Comparison of ENCODE assay signal across 26 cellular contexts in genomic region chr4:183999435-183999834, GRCh38.
DNase-seq lines count a peak whose midpoint lies in the region; ATAC-seq and TF ChIP-seq lines count a peak whose summit lies in the region.
"Had no signal": no experiment of that assay in that cellular context is flagged by ENCODE, and none has a peak within 500 bp of the region (broad histone marks: within the 10 kb centered on the region; RNA-seq: fewer than 3 reads in every experiment).

No MANE protein-coding gene starts in this region.

- H3K9ac ChIP-seq in IMR-90 (ENCODE audit: low read depth, low read length) = no peak overlapping the region
- H3K9ac ChIP-seq in mesendoderm (ENCODE audit: low read length) = no peak overlapping the region
- no peak overlapping the region for H3K9ac ChIP-seq in neural progenitor cell
- H3K9ac ChIP-seq: BLaER1 had no signal

- H4K5ac ChIP-seq in IMR-90 (ENCODE audit: low read depth, low read length) (no peak overlapping the region), mesendoderm (ENCODE audit: low read length) (no peak overlapping the region)

- H2AFZ ChIP-seq in IMR-90 (replicated peaks; ENCODE audit: low read length, poor library complexity) = no peak overlapping the region
- H2AFZ ChIP-seq in neural progenitor cell (replicated peaks) = no peak overlapping the region

- no peak overlapping the region for H3K4me3 Mint-ChIP-seq in neural progenitor cell
- H3K4me3 Mint-ChIP-seq: CD14-positive monocyte; CD4-positive, alpha-beta memory T cell; CD4-positive, CD25-positive, alpha-beta regulatory T cell; CD8-positive, alpha-beta memory T cell had no signal

- peaks cover 10% of the 10 kb centered on the region for H3K9me1 ChIP-seq in IMR-90 (ENCODE audit: insufficient read depth, low read length)

- H2AK5ac ChIP-seq in IMR-90 (ENCODE audit: low read depth, low read length) (no peak overlapping the region; the same call in 1 of the 2 replicates), mesendoderm (ENCODE audit: low read length) (no peak overlapping the region)

- H3K4me3 ChIP-seq in HEK293 (ENCODE audit: low read depth, low read length) = no peak overlapping the region
- no peak overlapping the region for H3K4me3 ChIP-seq in IMR-90 (ENCODE audit: insufficient read depth, low read depth, low read length)
- H3K4me3 ChIP-seq in mesendoderm (ENCODE audit: low read length) = no peak overlapping the region
- H3K4me3 ChIP-seq in neural progenitor cell = no peak overlapping the region
- H3K4me3 ChIP-seq: BLaER1, GM12878 had no signal

- intact Hi-C loops in IMR-90 (cut with micrococcal nuclease) = loop anchor here (10.0 kb wide), 1 partner anchor 1765 kb away; no protein-coding TSS in a partner anchor

- H3K9me3 ChIP-seq in HEK293 (ENCODE audit: control insufficient read depth, insufficient read depth, low read depth, low read length) (no peaks in the 10 kb centered on the region), IMR-90 (ENCODE audit: control insufficient read depth, insufficient read depth, low read length) (no peaks in the 10 kb centered on the region), neural progenitor cell (ENCODE audit: low read depth) (no peaks in the 10 kb centered on the region)
- H3K9me3 ChIP-seq: BE2C had no signal

- peaks cover 41% of the 10 kb centered on the region for H3K36me3 Mint-ChIP-seq in neural progenitor cell
- H3K36me3 Mint-ChIP-seq: CD14-positive monocyte; CD4-positive, alpha-beta memory T cell; CD4-positive, CD25-positive, alpha-beta regulatory T cell; CD8-positive, alpha-beta memory T cell had no signal

- dilution Hi-C loops in IMR-90 (cut with HindIII; ENCODE audit: low sequenced_read_pairs, unreplicated experiment) = no loop called here

- no peak for ATAC-seq in IMR-90 (ENCODE audit: low read depth)
- ATAC-seq: GM12878 had no signal

- H3K14ac ChIP-seq in IMR-90 (replicated peaks; ENCODE audit: low read depth, low read length) = no peak overlapping the region

- no peaks in the 10 kb centered on the region for H4K20me1 ChIP-seq in IMR-90 (ENCODE audit: insufficient read depth, low read length)
- H4K20me1 ChIP-seq in neural progenitor cell (ENCODE audit: low read depth) = no peaks in the 10 kb centered on the region
- H4K20me1 ChIP-seq: BLaER1 had no signal

- H3F3A ChIP-seq in neural progenitor cell (ENCODE audit: low read depth) = no peaks in the 10 kb centered on the region

- CTCF ChIA-PET in HEK293 (lab: Yijun Ruan, JAX) = interaction anchor here (1.4 kb wide), 1 partner anchor 159 kb away, joined by 3 read pairs; no protein-coding TSS in a partner anchor
- CTCF ChIA-PET in IMR-90 (lab: Yijun Ruan, JAX) = no interaction called here

- peak overlapping the region; percentile 16; the same call in 1 of the 2 replicates for H2BK120ac ChIP-seq in IMR-90 (ENCODE audit: low read depth, low read length)
- no peak overlapping the region for H2BK120ac ChIP-seq in mesendoderm (ENCODE audit: low read depth, low read length)

- DNase-seq in IMR-90 (no peak), mesendoderm (no peak), neural progenitor cell (ENCODE audit: low spot score) (no peak), occipital lobe (lab: John Stamatoyannopoulos, UW) (no peak), SIG-M5 treated with dmso at 0.1 percent for 504 hours (lab: John Stamatoyannopoulos, UW; ENCODE audit: unreplicated experiment) (no peak), T-helper 9 cell (no peak), H4 (ENCODE audit: low spot score) (no peak)
- DNase-seq: 8988T; ACHN; BE2C; C1 segment of cervical spinal cord; CD4-positive, alpha-beta memory T cell; CD4-positive, CD25-positive, alpha-beta regulatory T cell; CD8-positive, alpha-beta memory T cell; COR-L47; DMS 273 treated with DMSO at 0.1 percent for 48 hours; DMS153; DMS53; DMS79; DND-41; EL; GDM1 had no signal

- H3K56ac ChIP-seq in IMR-90 (ENCODE audit: extremely low read depth, insufficient read depth, low read length) = no peak overlapping the region
- H3K56ac ChIP-seq in mesendoderm (ENCODE audit: low read length) = no peak overlapping the region

- H3K36me3 ChIP-seq in HEK293 (ENCODE audit: control insufficient read depth in 2 of 2, insufficient read depth in 1 of 2, low read length in 2 of 2) = peaks cover 0 to 8% of the 10 kb centered on the region in 2 experiments; a peak in 1 of 3 replicates
- H3K36me3 ChIP-seq in IMR-90 (ENCODE audit: control insufficient read depth, insufficient read depth, low read length) = peaks cover 22% of the 10 kb centered on the region
- no peaks in the 10 kb centered on the region for H3K36me3 ChIP-seq in mesendoderm (ENCODE audit: control insufficient read depth, insufficient read depth, low read length)
- H3K36me3 ChIP-seq in neural progenitor cell = no peaks in the 10 kb centered on the region
- H3K36me3 ChIP-seq: BLaER1 had no signal

- H3K23ac ChIP-seq in IMR-90 (ENCODE audit: low read depth, low read length) (no peak overlapping the region), mesendoderm (ENCODE audit: low read length) (peak overlapping the region; percentile 50)

- 80% methylated on average over 1 of the region's 6 CpGs; no CpG with 5 or more reads in 1 of the 2 experiments for WGBS in IMR-90 (ENCODE audit: extremely low coverage in 2 of 2, insufficient read length in 1 of 2), 2 experiments
- no CpG with 5 or more reads among the region's 6 CpGs for WGBS in mesendoderm (ENCODE audit: extremely low coverage, insufficient coverage, low lambda C conversion rate)

- no TSS peak for BruUV-seq in IMR-90 (replicated peaks; lab: Mats Ljungman, UMichigan)

- H3K4me1 ChIP-seq in HEK293 (ENCODE audit: control insufficient read depth, insufficient read depth, low read length) (no peaks in the 10 kb centered on the region), IMR-90 (ENCODE audit: control insufficient read depth, insufficient read depth, low read length) (peaks cover 15% of the 10 kb centered on the region), mesendoderm (ENCODE audit: control insufficient read depth, low read depth, low read length) (peaks cover 1% of the 10 kb centered on the region), neural progenitor cell (peaks cover 8% of the 10 kb centered on the region)

- POLR2A ChIA-PET in HEK293 (lab: Yijun Ruan, JAX) (no interaction called here), IMR-90 (lab: Charles Lee; ENCODE audit: unreplicated experiment) (no interaction called here)

- peak overlapping the region; percentile 36 for H4K91ac ChIP-seq in IMR-90 (ENCODE audit: insufficient read depth, low read depth, low read length)

- TF ChIP-seq CTCF in HEK293 (tag by site-specific recombination; IDR thresholded peaks at IDR 0.05) = no peak
- TF ChIP-seq CTCF in IMR-90 (conservative IDR thresholded peaks at IDR 0.05; ENCODE audit: low read depth, low read length) = no peak
- TF ChIP-seq CTCF in neural progenitor cell (IDR thresholded peaks at IDR 0.05) = no peak

- in situ Hi-C loops in IMR-90 (cut with MboI; ENCODE audit: low sequenced_read_pairs) = no loop called here

- H3K18ac ChIP-seq in IMR-90 (ENCODE audit: low read depth, low read length) (no peak overlapping the region), mesendoderm (ENCODE audit: low read length) (no peak overlapping the region)

- H2BK5ac ChIP-seq in IMR-90 (ENCODE audit: low read depth, low read length, poor library complexity, severe bottlenecking) (no peak overlapping the region), mesendoderm (ENCODE audit: low read length) (no peak overlapping the region)

- no peak overlapping the region for H2AK9ac ChIP-seq in IMR-90 (replicated peaks; ENCODE audit: low read depth, low read length, poor library complexity)

- TF ChIP-seq RAD21 in IMR-90 (IDR thresholded peaks at IDR 0.05; ENCODE audit: low read length) = no peak

- peaks cover 11% of the 10 kb centered on the region for H3K4me1 Mint-ChIP-seq in neural progenitor cell
- H3K4me1 Mint-ChIP-seq: CD4-positive, alpha-beta memory T cell; CD4-positive, CD25-positive, alpha-beta regulatory T cell; CD8-positive, alpha-beta memory T cell had no signal

- no peak overlapping the region for H2BK20ac ChIP-seq in IMR-90 (ENCODE audit: low read depth, low read length)

- TF ChIP-seq POLR2A in IMR-90 (IDR thresholded peaks at IDR 0.05; ENCODE audit: low read depth, low read length) = no peak

- H3K27ac ChIP-seq in HEK293 (ENCODE audit: extremely low read depth, low read depth, low read length) (no peak overlapping the region), IMR-90 (ENCODE audit: insufficient read depth, low read length) (no peak overlapping the region), mesendoderm (ENCODE audit: low read depth, low read length) (no peak overlapping the region), neural progenitor cell (no peak overlapping the region)
- H3K27ac ChIP-seq: BLaER1 had no signal

- peaks cover 2% of the 10 kb centered on the region for H3K27me3 Mint-ChIP-seq in neural progenitor cell (ENCODE audit: insufficient read depth, low read depth)

- H4K8ac ChIP-seq in IMR-90 (ENCODE audit: low read depth in 2 of 2, low read length in 2 of 2) = no peak overlapping the region
- no peak overlapping the region for H4K8ac ChIP-seq in mesendoderm (ENCODE audit: low read depth, low read length)

- no peaks in the 10 kb centered on the region for H3K27me3 ChIP-seq in IMR-90 (ENCODE audit: control insufficient read depth, insufficient read depth, low read length)
- H3K27me3 ChIP-seq in mesendoderm (ENCODE audit: insufficient read depth, low read length, poor library complexity) = no peaks in the 10 kb centered on the region
- no peaks in the 10 kb centered on the region for H3K27me3 ChIP-seq in neural progenitor cell
- H3K27me3 ChIP-seq: BE2C, BLaER1 had no signal

- H3K27ac Mint-ChIP-seq in neural progenitor cell = peak overlapping the region; percentile 57
- H3K27ac Mint-ChIP-seq: CD4-positive, alpha-beta memory T cell; CD4-positive, CD25-positive, alpha-beta regulatory T cell; CD8-positive, alpha-beta memory T cell had no signal

- H3K79me2 ChIP-seq in mesendoderm (ENCODE audit: control insufficient read depth, insufficient read depth, low read length) = no peaks in the 10 kb centered on the region
- H3K79me2 ChIP-seq in neural progenitor cell (ENCODE audit: low read depth) = no peaks in the 10 kb centered on the region

- no peak overlapping the region for H2BK15ac ChIP-seq in IMR-90 (ENCODE audit: low read depth, low read length)
- H2BK15ac ChIP-seq in mesendoderm (replicated peaks; ENCODE audit: low read depth) = no peak overlapping the region

- H3K79me1 ChIP-seq in IMR-90 (ENCODE audit: low read depth in 1 of 2, low read length in 2 of 2) (0 out of 4 replicates have a peak, but pooled peaks cover 0 to 4% of the 10 kb centered on the region in 2 experiments), mesendoderm (ENCODE audit: low read length) (peaks cover 3% of the 10 kb centered on the region)

- H3K4me2 ChIP-seq in IMR-90 (ENCODE audit: low read depth, low read length) (no peak overlapping the region), mesendoderm (ENCODE audit: low read length) (no peak overlapping the region), neural progenitor cell (no peak overlapping the region)
- H3K4me2 ChIP-seq: BLaER1 had no signal

- H3K9me3 Mint-ChIP-seq in neural progenitor cell = no peaks in the 10 kb centered on the region
- H3K9me3 Mint-ChIP-seq: CD4-positive, CD25-positive, alpha-beta regulatory T cell had no signal

- H3K4ac ChIP-seq in IMR-90 (ENCODE audit: low read depth, low read length) = peak overlapping the region; percentile 0; the same call in 1 of the 2 replicates
- H3K4ac ChIP-seq in mesendoderm (ENCODE audit: low read depth, low read length) = no peak overlapping the region

TF ChIP-seq in IMR-90, 13 proteins besides CTCF, POLR2A, EP300 and RAD21 (continues in another document):
- no peak for TF ChIP-seq RFX5 (IDR thresholded peaks at IDR 0.05; ENCODE audit: low read depth, low read length)
